In the genomic region with DNA sequence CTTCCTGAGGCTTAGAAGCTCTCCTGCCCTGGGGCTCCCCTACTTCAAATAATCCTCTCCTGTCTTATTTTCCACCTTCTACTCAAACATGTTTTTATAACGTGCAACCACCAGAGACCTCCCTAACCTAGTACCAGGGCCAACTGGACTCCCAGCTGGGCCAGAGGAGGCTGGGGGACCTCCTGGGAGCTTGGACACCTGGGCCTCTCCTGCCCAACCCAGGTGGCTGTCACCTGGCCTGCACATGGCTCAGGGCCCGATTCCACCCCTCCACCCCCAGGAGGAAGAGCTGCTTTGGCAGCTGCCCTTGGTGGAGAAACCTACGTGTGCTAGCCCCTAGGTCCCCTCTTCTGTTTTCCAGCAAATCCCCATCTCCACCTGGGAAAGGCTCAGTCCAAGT, we compare ENCODE assay signal across 29 cellular contexts.
A peak's percentile ranks its signal among the peaks of the same experiment; 100 is the strongest.
DNase-seq lines count a peak whose midpoint lies in the region; ATAC-seq and TF ChIP-seq lines count a peak whose summit lies in the region.
"Had no signal": no experiment of that assay in that cellular context is flagged by ENCODE, and none has a peak within 500 bp of the region (broad histone marks: within the 10 kb centered on the region; RNA-seq: fewer than 3 reads in every experiment).

No MANE protein-coding gene starts in this region.

- H3K27me3 ChIP-seq in ascending aorta, result no peaks in the 10 kb centered on the region
- H3K27me3 ChIP-seq in skeletal muscle tissue (ENCODE audit: control insufficient read depth in 3 of 3, insufficient read depth in 3 of 3, low read length in 3 of 3), result no peaks in the 10 kb centered on the region
- H3K27me3 ChIP-seq in neuronal stem cell (ENCODE audit: control insufficient read depth in 3 of 3, insufficient read depth in 3 of 3, low read depth in 1 of 3, low read length in 3 of 3), result no peaks in the 10 kb centered on the region
- H3K27me3 ChIP-seq: breast epithelium, colonic mucosa, vagina had no signal

- no peaks in the 10 kb centered on the region for H3K79me1 ChIP-seq in neuronal stem cell (ENCODE audit: low read depth, low read length)

- no peak overlapping the region for H3K4ac ChIP-seq in neuronal stem cell (ENCODE audit: low read length)

- H2BK5ac ChIP-seq in neuronal stem cell (ENCODE audit: low read length), result no peak overlapping the region

- H2BK15ac ChIP-seq in neuronal stem cell (ENCODE audit: low read length), result no peak overlapping the region

- no peak for ATAC-seq in activated T-cell treated with anti-CD3 and anti-CD28 coated beads, Interleukin-2, amount 50 U/mL, for 4 hours
- no peak for ATAC-seq in esophagus mucosa
- ATAC-seq: mucosa of descending colon; right cardiac atrium; stimulated activated naive CD8-positive, alpha-beta T cell treated with anti-CD3 and anti-CD28 coated beads, Interleukin-15, amount 100 ng/mL, for 72 hours had no signal

- H3K23ac ChIP-seq in neuronal stem cell (ENCODE audit: low read depth, low read length, poor library complexity), result no peak overlapping the region

- no peaks in the 10 kb centered on the region for H3K36me3 Mint-ChIP-seq in activated T-cell treated with anti-CD3 and anti-CD28 coated beads, Interleukin-2, amount 50 U/mL, for 4 hours (ENCODE audit: insufficient read depth)
- H3K36me3 Mint-ChIP-seq: activated naive CD4-positive, alpha-beta T cell treated with anti-CD3 and anti-CD28 coated beads, Interleukin-2, amount 50 U/mL, for 24 hours had no signal

- H2AK5ac ChIP-seq in neuronal stem cell (ENCODE audit: low read depth, low read length), result no peak overlapping the region

- intact Hi-C loops in ascending aorta (cut with DNase I), result loop anchor here (2.0 to 10.0 kb wide), 4 partner anchors 22 to 558 kb away; no protein-coding TSS in a partner anchor

- peaks cover 14% of the 10 kb centered on the region for H3K27me3 Mint-ChIP-seq in activated T-cell treated with anti-CD3 and anti-CD28 coated beads, Interleukin-2, amount 50 U/mL, for 4 hours (ENCODE audit: low read depth)
- H3K27me3 Mint-ChIP-seq: activated naive CD4-positive, alpha-beta T cell treated with anti-CD3 and anti-CD28 coated beads, Interleukin-2, amount 50 U/mL, for 24 hours; CD4-positive, alpha-beta T cell had no signal

- no peak overlapping the region for H2BK12ac ChIP-seq in neuronal stem cell (ENCODE audit: low read length)

- H3K14ac ChIP-seq in neuronal stem cell (ENCODE audit: low read length), result no peak overlapping the region

- peak overlapping the region in 1 of 3 donors; percentile 16 for H3K9ac ChIP-seq in skeletal muscle tissue (ENCODE audit: low read depth in 1 of 3, low read length in 3 of 3)
- H3K9ac ChIP-seq in neuronal stem cell (ENCODE audit: low read depth, low read length, poor library complexity), result no peak overlapping the region
- H3K9ac ChIP-seq: parathyroid adenoma had no signal

- H2AFZ ChIP-seq in neuronal stem cell (ENCODE audit: low read length), result no peak overlapping the region
- H2AFZ ChIP-seq: parathyroid adenoma had no signal

- H3K27ac ChIP-seq in ascending aorta (peak overlapping the region; percentile 78 to 86), skeletal muscle tissue (ENCODE audit: low read depth, low read length) (peak overlapping the region; percentile 80), neuronal stem cell (replicated peaks; ENCODE audit: low read length) (no peak overlapping the region)
- H3K27ac ChIP-seq: breast epithelium, colonic mucosa, parathyroid adenoma had no signal

- H3K4me3 Mint-ChIP-seq in activated T-cell treated with anti-CD3 and anti-CD28 coated beads, Interleukin-2, amount 50 U/mL, for 4 hours, result no peak overlapping the region
- H3K4me3 Mint-ChIP-seq: activated CD4-positive, alpha-beta memory T cell treated with anti-CD3 and anti-CD28 coated beads, Interleukin-2, amount 10 ng/mL, durations not matched to agents 7 days and 5 days; activated naive CD4-positive, alpha-beta T cell treated with anti-CD3 and anti-CD28 coated beads, Interleukin-2, amount 50 U/mL, for 24 hours; CD4-positive, alpha-beta T cell; HFFc6; stimulated activated naive CD8-positive, alpha-beta T cell treated with anti-CD3 and anti-CD28 coated beads, Interleukin-15, amount 100 ng/mL, for 72 hours; T-helper 2 cell treated with Interferon-gamma antibody and Interleukin-4, amounts not matched to agents 5 μg/mL and 100 μg/mL, for 36 hours had no signal

- H3K4me1 ChIP-seq in ascending aorta (peaks cover 3 to 16% of the 10 kb centered on the region in 2 donors), skeletal muscle tissue (ENCODE audit: control insufficient read depth in 3 of 3, insufficient read depth in 3 of 3, low read length in 3 of 3) (peaks cover 16 to 40% (median 21%) of the 10 kb centered on the region in 3 donors), neuronal stem cell (ENCODE audit: control insufficient read depth in 2 of 2, insufficient read depth in 1 of 2, low read depth in 1 of 2, low read length in 2 of 2) (peaks cover 7 to 16% of the 10 kb centered on the region in 2 donors)
- H3K4me1 ChIP-seq: breast epithelium, colonic mucosa, parathyroid adenoma had no signal

- DNase-seq in NCI-H2081 (lab: John Stamatoyannopoulos, UW), result peak; percentile 43 to 79
- DNase-seq in NCI-H2081 treated with DMSO at 0.1 percent for 48 hours (lab: John Stamatoyannopoulos, UW), result no peak
- peak; percentile 50 for DNase-seq in NCI-H146 treated with DMSO at 0.1 percent for 48 hours (lab: John Stamatoyannopoulos, UW; ENCODE audit: unreplicated experiment)
- no peak for DNase-seq in ascending aorta (ENCODE audit: low spot score in 2 of 2)
- DNase-seq in activated T-cell treated with anti-CD3 and anti-CD28 coated beads, Interleukin-2, amount 50 U/mL, for 4 hours, result no peak
- no peak for DNase-seq in neuronal stem cell (ENCODE audit: low spot score)
- DNase-seq: activated CD4-positive, alpha-beta memory T cell treated with anti-CD3 and anti-CD28 coated beads, Interleukin-2, amount 10 ng/mL, durations not matched to agents 7 days and 5 days; activated CD8-positive, alpha-beta memory T cell treated with anti-CD3 and anti-CD28 coated beads, Interleukin-2, amount 50 U/mL, for 4 hours; amniotic stem cell; CD4-positive, alpha-beta T cell; colonic mucosa; effector CD8-positive, alpha-beta T cell; HFFc6; hippocampal formation; left cardiac atrium; mucosa of descending colon; NCI-H187; NCI-H2227 treated with DMSO at 0.1 percent for 48 hours; right cardiac atrium; SIG-M5; stimulated activated CD4-positive, alpha-beta T cell treated with anti-CD3 and anti-CD28 coated beads, Interleukin-1b, Interleukin-23, amount 100 ng/mL, for 48 hours; stimulated activated naive CD8-positive, alpha-beta T cell treated with anti-CD3 and anti-CD28 coated beads, Interleukin-15, amount 100 ng/mL, for 72 hours had no signal

- no peaks in the 10 kb centered on the region for H3K36me3 ChIP-seq in ascending aorta
- H3K36me3 ChIP-seq in skeletal muscle tissue (ENCODE audit: control insufficient read depth in 3 of 3, insufficient read depth in 3 of 3, low read length in 3 of 3), result no peaks in the 10 kb centered on the region
- no peaks in the 10 kb centered on the region for H3K36me3 ChIP-seq in neuronal stem cell (replicated peaks in 1 of 2; ENCODE audit: control insufficient read depth in 2 of 2, insufficient read depth in 2 of 2, low read length in 2 of 2)
- H3K36me3 ChIP-seq: breast epithelium, colonic mucosa, vagina had no signal

- H4K8ac ChIP-seq in neuronal stem cell (ENCODE audit: low read depth, low read length), result no peak overlapping the region

- no peak overlapping the region for H3K4me2 ChIP-seq in neuronal stem cell (ENCODE audit: insufficient read depth, low read length, poor library complexity, severe bottlenecking)

- H3K9me3 ChIP-seq in ascending aorta, result no peaks in the 10 kb centered on the region
- no peaks in the 10 kb centered on the region for H3K9me3 ChIP-seq in skeletal muscle tissue (ENCODE audit: control insufficient read depth in 3 of 3, low read length in 3 of 3)
- no peaks in the 10 kb centered on the region for H3K9me3 ChIP-seq in neuronal stem cell (replicated peaks in 1 of 2; ENCODE audit: control insufficient read depth in 2 of 2, insufficient read depth in 1 of 2, low read depth in 1 of 2, low read length in 2 of 2)
- H3K9me3 ChIP-seq: breast epithelium, colonic mucosa, mucosa of descending colon, vagina had no signal

- no peak overlapping the region for H4K91ac ChIP-seq in neuronal stem cell (ENCODE audit: low read depth, low read length, poor library complexity)

- H3K9me3 Mint-ChIP-seq in activated T-cell treated with anti-CD3 and anti-CD28 coated beads, Interleukin-2, amount 50 U/mL, for 4 hours, result no peaks in the 10 kb centered on the region
- H3K9me3 Mint-ChIP-seq: activated CD4-positive, alpha-beta memory T cell treated with anti-CD3 and anti-CD28 coated beads, Interleukin-2, amount 10 ng/mL, durations not matched to agents 7 days and 5 days; activated naive CD4-positive, alpha-beta T cell treated with anti-CD3 and anti-CD28 coated beads, Interleukin-2, amount 50 U/mL, for 24 hours; CD4-positive, alpha-beta T cell; HFFc6; stimulated activated naive CD8-positive, alpha-beta T cell treated with anti-CD3 and anti-CD28 coated beads, Interleukin-15, amount 100 ng/mL, for 72 hours; T-helper 2 cell treated with Interferon-gamma antibody and Interleukin-4, amounts not matched to agents 5 μg/mL and 100 μg/mL, for 36 hours had no signal

- TF ChIP-seq CTCF in ascending aorta (IDR thresholded peaks at IDR 0.05), result no peak

- WGBS in neuronal stem cell (ENCODE audit: extremely low coverage in 2 of 2, insufficient read length in 2 of 2, insufficient replicate concordance in 1 of 2), 2 donors, result no CpG with 5 or more reads among the region's 3 CpGs

- no peak overlapping the region for H3K18ac ChIP-seq in neuronal stem cell (ENCODE audit: low read length)

- H3K4me1 Mint-ChIP-seq in activated T-cell treated with anti-CD3 and anti-CD28 coated beads, Interleukin-2, amount 50 U/mL, for 4 hours (ENCODE audit: low read depth), result peaks cover 44% of the 10 kb centered on the region

- H3K4me3 ChIP-seq in ascending aorta (no peak overlapping the region), skeletal muscle tissue (ENCODE audit: low read length in 3 of 3) (no peak overlapping the region), neuronal stem cell (ENCODE audit: low read length in 2 of 2) (no peak overlapping the region)
- H3K4me3 ChIP-seq: breast epithelium, colonic mucosa, mucosa of descending colon, vagina had no signal

- no peak overlapping the region for H2BK120ac ChIP-seq in neuronal stem cell (ENCODE audit: low read depth, low read length)

Comparison
In these comparisons a context has a peak if more than half of its experiments do, and no peak if none do; other contexts are left out.
1. DNase-seq: peak in NCI-H2081 (2 of 2) and NCI-H146 treated with DMSO at 0.1 percent for 48 hours (single experiment); none in NCI-H2081 treated with DMSO at 0.1 percent for 48 hours (single experiment), ascending aorta (0 of 2), activated T-cell treated with anti-CD3 and anti-CD28 coated beads, Interleukin-2, amount 50 U/mL, for 4 hours (single experiment) and neuronal stem cell (single experiment).